16 cellular contexts compared by ENCODE assay signal in genomic region chr2:217413193-217413592, GRCh38.
DNase-seq lines count a peak whose midpoint lies in the region; ATAC-seq, FAIRE-seq and TF ChIP-seq lines count a peak whose summit lies in the region.
"Had no signal": no experiment of that assay in that cellular context is flagged by ENCODE, and none has a peak within 500 bp of the region (broad histone marks: within the 10 kb centered on the region; RNA-seq: fewer than 3 reads in every experiment).

No MANE protein-coding gene starts in this region.

- TF ChIP-seq POLR2A in vagina (IDR thresholded peaks at IDR 0.05), result no peak

- TF ChIP-seq CTCF in pancreas (IDR thresholded peaks at IDR 0.05) (no peak), vagina (IDR thresholded peaks at IDR 0.05) (no peak)

- intact Hi-C loops in Right ventricle myocardium inferior (cut with DNase I) (no loop called here), cardiac septum (cut with DNase I) (no loop called here), pancreas (cut with DNase I) (no loop called here), vagina (cut with DNase I) (no loop called here)

- H3K27ac ChIP-seq in pancreas (no peak overlapping the region), vagina (peak overlapping the region; percentile 87), substantia nigra (ENCODE audit: low read depth, low read length, poor library complexity, severe bottlenecking) (no peak overlapping the region)

- 72 to 73% methylated on average over 5 of the region's 5 CpGs for WGBS in pancreas, 2 donors

- no peaks in the 10 kb centered on the region for H3K4me1 ChIP-seq in pancreas
- H3K4me1 ChIP-seq in vagina, result peaks cover 24% of the 10 kb centered on the region

- ATAC-seq in Right ventricle myocardium inferior (peak; percentile 72), pancreas (peak in 3 of 4 donors; percentile 47 to 66 (median 62)), HG03565 (IDR thresholded peaks at IDR 0.05; ENCODE audit: unreplicated experiment) (no peak)
- ATAC-seq: activated CD8-positive, alpha-beta T cell treated with anti-CD3 and anti-CD28 coated beads, Interleukin-2, amount 10 ng/mL, durations not matched to agents 7 days and 5 days had no signal

- H3K27me3 ChIP-seq in pancreas (no peaks in the 10 kb centered on the region), vagina (no peaks in the 10 kb centered on the region)

- H3K36me3 ChIP-seq in pancreas (no peaks in the 10 kb centered on the region), vagina (no peaks in the 10 kb centered on the region)

- no peak for DNase-seq in Right ventricle myocardium inferior (ENCODE audit: missing footprints)
- DNase-seq in cardiac septum (ENCODE audit: low spot score), result no peak
- DNase-seq in foreskin melanocyte, result peak; percentile 67
- no peak for DNase-seq in pancreas
- DNase-seq in vagina (ENCODE audit: extremely low spot score in 2 of 2), result no peak
- no peak for DNase-seq in substantia nigra (lab: John Stamatoyannopoulos, UW)
- no peak for DNase-seq in activated CD4-positive, CD25-positive, alpha-beta regulatory T cell treated with anti-CD3 and anti-CD28 coated beads, Interleukin-2, amount 50 U/mL, for 72 hours
- DNase-seq: 8988T; activated CD8-positive, alpha-beta T cell treated with anti-CD3 and anti-CD28 coated beads, Interleukin-2, amount 10 ng/mL, durations not matched to agents 7 days and 5 days; activated effector memory CD4-positive, alpha-beta T cell treated with anti-CD3 and anti-CD28 coated beads, Interleukin-2, amount 50 U/mL, for 16 hours; CD8-positive, alpha-beta memory T cell; GF-D8; NCI-H1930; retina had no signal

- FAIRE-seq in pancreas (lab: Jason Lieb, UNC), result no peak
- FAIRE-seq: bronchial epithelial cell had no signal

- H3K9me3 ChIP-seq in pancreas, result no peaks in the 10 kb centered on the region
- no peaks in the 10 kb centered on the region for H3K9me3 ChIP-seq in vagina

- H3K4me3 ChIP-seq in pancreas, result no peak overlapping the region
- no peak overlapping the region for H3K4me3 ChIP-seq in vagina
